In the genomic region with DNA sequence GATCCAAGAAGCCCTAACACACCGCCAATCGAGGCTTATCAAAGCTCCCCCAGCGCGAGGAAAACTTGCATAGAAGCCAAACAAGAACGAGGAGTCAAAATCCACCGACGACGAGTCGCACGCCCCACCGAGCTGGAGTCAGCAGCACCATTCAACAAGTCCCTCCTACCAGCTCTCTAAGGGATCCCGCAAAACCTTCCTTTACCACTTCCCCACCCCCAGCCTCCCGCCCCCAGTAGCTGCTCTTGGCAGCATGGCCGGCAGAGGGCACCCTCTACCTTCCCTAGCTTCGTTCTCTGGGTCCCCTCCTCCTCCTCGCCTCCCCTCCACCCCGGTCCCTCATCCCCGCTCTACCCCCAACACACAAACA, we compare ENCODE assay signal across 8 cellular contexts. TPM values are rescaled to one million over a fixed set of nuclear protein-coding genes. Genes with fewer than 3 reads are reported as not detected.
DNase-seq lines count a peak whose midpoint lies in the region; ATAC-seq and TF ChIP-seq lines count a peak whose summit lies in the region.

No MANE protein-coding gene starts in this region.

- H3K9me3 Mint-ChIP-seq in IgD-negative memory B cell, result no peaks in the 10 kb centered on the region

- TF ChIP-seq EP300 in sigmoid colon (IDR thresholded peaks at IDR 0.05), result no peak

- ATAC-seq in GM21723 (IDR thresholded peaks at IDR 0.05; ENCODE audit: unreplicated experiment) (peak; percentile 68), right cardiac atrium (peak; percentile 91 to 92)

- H3K4me3 ChIP-seq in SK-N-MC (peak overlapping the region; percentile 58), adrenal gland (peak overlapping the region in 1 of 4 donors; percentile 60), right cardiac atrium (ENCODE audit: low read length) (peak overlapping the region; percentile 81), sigmoid colon (peak overlapping the region; percentile 34 to 57 (median 51))

- H3K9ac ChIP-seq in SK-N-MC (ENCODE audit: insufficient read length), result no peak overlapping the region

- H3K27me3 Mint-ChIP-seq in IgD-negative memory B cell, result peaks cover 48% of the 10 kb centered on the region

- peaks cover 11 to 22% (median 13%) of the 10 kb centered on the region in 3 donors for H3K4me1 Mint-ChIP-seq in IgD-negative memory B cell

- TF ChIP-seq CTCF in adrenal gland (IDR thresholded peaks at IDR 0.05) (peak; percentile 28 to 74 (median 60)), sigmoid colon (IDR thresholded peaks at IDR 0.05) (peak; percentile 9 to 84 (median 48))

- H3K36me3 ChIP-seq in SK-N-MC (ENCODE audit: insufficient read depth, low read length) (no peaks in the 10 kb centered on the region), adrenal gland (replicated peaks in 1 of 2) (no peaks in the 10 kb centered on the region), sigmoid colon (no peaks in the 10 kb centered on the region)

- no peak overlapping the region for H3K27ac Mint-ChIP-seq in IgD-negative memory B cell

- TF ChIP-seq POLR2A in adrenal gland (IDR thresholded peaks at IDR 0.05) (no peak), sigmoid colon (IDR thresholded peaks at IDR 0.05) (no peak)

- H3K4me1 ChIP-seq in adrenal gland (replicated peaks in 1 of 2), result peaks cover 21 to 25% of the 10 kb centered on the region in 2 donors
- peaks cover 7% of the 10 kb centered on the region for H3K4me1 ChIP-seq in right cardiac atrium (ENCODE audit: control insufficient read depth, insufficient read depth, low read length)
- peaks cover 3 to 38% (median 35%) of the 10 kb centered on the region in 4 donors for H3K4me1 ChIP-seq in sigmoid colon

- peak; percentile 56 for DNase-seq in GDM1 (lab: John Stamatoyannopoulos, UW)
- no peak for DNase-seq in SK-N-MC (ENCODE audit: low read depth, low spot score)
- peak; percentile 66 to 81 (median 77) for DNase-seq in adrenal gland
- DNase-seq in right cardiac atrium, result peak; percentile 70 to 88 (median 86)
- DNase-seq in sigmoid colon, result peak; percentile 77
- DNase-seq in effector CD4-positive, alpha-beta T cell, result no peak

- H3K9me3 ChIP-seq in SK-N-MC (ENCODE audit: low read depth, low read length), result no peaks in the 10 kb centered on the region
- no peaks in the 10 kb centered on the region for H3K9me3 ChIP-seq in adrenal gland (replicated peaks in 1 of 3)
- H3K9me3 ChIP-seq in right cardiac atrium (ENCODE audit: control insufficient read depth, low read length), result no peaks in the 10 kb centered on the region
- H3K9me3 ChIP-seq in sigmoid colon, result no peaks in the 10 kb centered on the region

- H3K27ac ChIP-seq in SK-N-MC (no peak overlapping the region), adrenal gland (no peak overlapping the region), right cardiac atrium (ENCODE audit: low read length) (no peak overlapping the region), sigmoid colon (peak overlapping the region in 1 of 4 donors; percentile 59)

- H3K27me3 ChIP-seq in adrenal gland (peaks cover 29% of the 10 kb centered on the region), right cardiac atrium (ENCODE audit: control insufficient read depth, insufficient read depth) (no peaks in the 10 kb centered on the region), sigmoid colon (peaks cover 23 to 91% (median 57%) of the 10 kb centered on the region in 3 donors)

- H3K4me3 Mint-ChIP-seq in IgD-negative memory B cell, result peak overlapping the region; percentile 42 to 85 (median 74)

- WGBS in adrenal gland, 4 donors, result 1% methylated on average over 17 to 18 of the region's 18 CpGs
- under 1% methylated on average over 18 of the region's 18 CpGs for WGBS in right cardiac atrium
- WGBS in sigmoid colon, 2 donors, result 2 to 3% methylated on average over 18 of the region's 18 CpGs

- intact Hi-C loops in adrenal gland (cut with DNase I) (loop anchor here in 1 of 2 donors (5.0 kb wide), 3 partner anchors 828 to 1458 kb away; no protein-coding TSS in a partner anchor), right cardiac atrium (cut with DNase I) (loop anchor here in 3 of 4 donors (5.0 to 10.0 kb wide), 2 partner anchors 833 to 1636 kb away; no protein-coding TSS in a partner anchor), sigmoid colon (cut with DNase I) (loop anchor here (2.0 to 5.0 kb wide), 3 partner anchors 998 to 1633 kb away; no protein-coding TSS in a partner anchor)

- H3K36me3 Mint-ChIP-seq in IgD-negative memory B cell, result no peaks in the 10 kb centered on the region

RNA-seq across cellular contexts. Expression of a gene that starts 1.4 kb away (rescaled TPM):
- polyA plus RNA-seq in IgD-negative memory B cell, result not detected
- total RNA-seq in adrenal gland, result under 1 TPM in 6 of 8 donors, not detected in 2; under 0.01 to 0.42 (median 0.20) TPM
- polyA plus RNA-seq in adrenal gland, result under 1 TPM; 0.08 to 0.31 (median 0.24) TPM
- total RNA-seq in right cardiac atrium, result under 1 TPM in 3 of 4 donors, not detected in 1; 0.06 to 0.09 (median 0.08) TPM
- polyA plus RNA-seq in right cardiac atrium, result 0.05 TPM
- total RNA-seq in sigmoid colon, result 1 to 10 TPM in 2 of 4 donors, under 1 TPM in 2; 0.36 to 1.1 (median 0.79) TPM
- under 1 TPM in 1 of 3 donors, not detected in 2; 0.10 TPM for polyA plus RNA-seq in sigmoid colon

Comparison
In these comparisons a context has a peak if more than half of its experiments do, and no peak if none do; other contexts are left out.
1. DNase-seq: peak in GDM1 (single experiment), adrenal gland (7 of 7), right cardiac atrium (3 of 3) and sigmoid colon (single experiment); none in SK-N-MC (single experiment) and effector CD4-positive, alpha-beta T cell (single experiment).